Comparison of ENCODE assay signal across 8 cellular contexts in genomic region chr4:123588631-123589223, GRCh38.
DNase-seq lines count a peak whose midpoint lies in the region; ATAC-seq, FAIRE-seq and TF ChIP-seq lines count a peak whose summit lies in the region.

No MANE protein-coding gene starts in this region.

- TF ChIP-seq POLR2A in GM12891 (IDR thresholded peaks at IDR 0.05; ENCODE audit: low read depth, low read length) (no peak), gastrocnemius medialis (IDR thresholded peaks at IDR 0.05) (peak in 1 of 2 donors; percentile 50)

- no peak for TF ChIP-seq CTCF in gastrocnemius medialis (IDR thresholded peaks at IDR 0.05 in 4 of 5, conservative IDR thresholded peaks at IDR 0.05 in 1 of 5)
- TF ChIP-seq CTCF in glutamatergic neuron (IDR thresholded peaks at IDR 0.05; ENCODE audit: partially characterized antibody, unreplicated experiment) = no peak

- H3K27ac Mint-ChIP-seq in glutamatergic neuron (ENCODE audit: unreplicated experiment) = no peak overlapping the region

- H3K9me3 Mint-ChIP-seq in glutamatergic neuron (ENCODE audit: unreplicated experiment) = no peaks in the 10 kb centered on the region

- no peaks in the 10 kb centered on the region for H3K27me3 Mint-ChIP-seq in glutamatergic neuron (ENCODE audit: unreplicated experiment)

- DNase-seq in GM12891 (ENCODE audit: insufficient read length, low spot score) = no peak
- peak; percentile 96 for DNase-seq in H4 (ENCODE audit: low spot score)
- DNase-seq in MG63 = peak; percentile 23
- DNase-seq in epithelial cell of prostate (ENCODE audit: low read depth, low spot score) = peak; percentile 49
- peak; percentile 13 to 41 for DNase-seq in gastrocnemius medialis
- no peak for DNase-seq in DMS 273 (lab: John Stamatoyannopoulos, UW; ENCODE audit: unreplicated experiment)
- DNase-seq in occipital lobe (lab: John Stamatoyannopoulos, UW) = no peak
- no peak for DNase-seq in glutamatergic neuron

- H3K27me3 ChIP-seq in MG63 (no peaks in the 10 kb centered on the region), gastrocnemius medialis (no peaks in the 10 kb centered on the region)

- in situ Hi-C loops in gastrocnemius medialis (cut with MboI; ENCODE audit: low sequenced_read_pairs in 4 of 4) = no loop called here

- H3K4me3 ChIP-seq in MG63 = no peak overlapping the region
- peak overlapping the region; percentile 3 to 14 (median 9) for H3K4me3 ChIP-seq in gastrocnemius medialis

- FAIRE-seq in GM12891 (lab: Jason Lieb, UNC) = peak; percentile 61

- no peak overlapping the region for H3K4me3 Mint-ChIP-seq in glutamatergic neuron (ENCODE audit: unreplicated experiment)

- peak; percentile 81 to 86 for ATAC-seq in gastrocnemius medialis

- no peaks in the 10 kb centered on the region for H3K36me3 Mint-ChIP-seq in glutamatergic neuron (ENCODE audit: unreplicated experiment)

- intact Hi-C loops in gastrocnemius medialis (cut with DNase I; ENCODE audit: low total_unique reads) = loop anchor here (1.0 to 5.0 kb wide), 5 partner anchors 11 to 244 kb away; partner anchors contain the start of gene SPRY1

- H3K27ac ChIP-seq in epithelial cell of prostate (peak overlapping the region; percentile 65), gastrocnemius medialis (peak overlapping the region; percentile 84 to 91 (median 87))

- no peaks in the 10 kb centered on the region for H3K36me3 ChIP-seq in MG63
- H3K36me3 ChIP-seq in gastrocnemius medialis = no peaks in the 10 kb centered on the region

- peaks cover 14 to 21% of the 10 kb centered on the region in 2 donors for H3K4me1 ChIP-seq in gastrocnemius medialis

- H3K9me3 ChIP-seq in MG63 (peaks cover 8% of the 10 kb centered on the region), gastrocnemius medialis (no peaks in the 10 kb centered on the region)

- peaks cover 1% of the 10 kb centered on the region for H3K4me1 Mint-ChIP-seq in glutamatergic neuron (ENCODE audit: low read depth, unreplicated experiment)

TF ChIP-seq in GM12891, 5 proteins besides CTCF, POLR2A, EP300 and RAD21:
- TF ChIP-seq POLR2AphosphoS5 (IDR thresholded peaks at IDR 0.05; ENCODE audit: low read depth, low read length) (no peak), TAF1 (IDR thresholded peaks at IDR 0.05; ENCODE audit: low read depth, low read length) (no peak), POU2F2 (IDR thresholded peaks at IDR 0.05; ENCODE audit: low read depth, low read length) (no peak), PAX5 (IDR thresholded peaks at IDR 0.05; ENCODE audit: insufficient read depth, low read length, severe bottlenecking) (no peak), SPI1 (IDR thresholded peaks at IDR 0.05; ENCODE audit: low read depth, low read length) (no peak)

Comparison
In these comparisons a context has a peak if more than half of its experiments do, and no peak if none do; other contexts are left out.
1. DNase-seq: peak in H4 (single experiment), MG63 (single experiment), epithelial cell of prostate (single experiment) and gastrocnemius medialis (2 of 2); none in GM12891 (single experiment), DMS 273 (single experiment), occipital lobe (single experiment) and glutamatergic neuron (single experiment).